Comparison of ENCODE assay signal across 9 cellular contexts in the genomic region with DNA sequence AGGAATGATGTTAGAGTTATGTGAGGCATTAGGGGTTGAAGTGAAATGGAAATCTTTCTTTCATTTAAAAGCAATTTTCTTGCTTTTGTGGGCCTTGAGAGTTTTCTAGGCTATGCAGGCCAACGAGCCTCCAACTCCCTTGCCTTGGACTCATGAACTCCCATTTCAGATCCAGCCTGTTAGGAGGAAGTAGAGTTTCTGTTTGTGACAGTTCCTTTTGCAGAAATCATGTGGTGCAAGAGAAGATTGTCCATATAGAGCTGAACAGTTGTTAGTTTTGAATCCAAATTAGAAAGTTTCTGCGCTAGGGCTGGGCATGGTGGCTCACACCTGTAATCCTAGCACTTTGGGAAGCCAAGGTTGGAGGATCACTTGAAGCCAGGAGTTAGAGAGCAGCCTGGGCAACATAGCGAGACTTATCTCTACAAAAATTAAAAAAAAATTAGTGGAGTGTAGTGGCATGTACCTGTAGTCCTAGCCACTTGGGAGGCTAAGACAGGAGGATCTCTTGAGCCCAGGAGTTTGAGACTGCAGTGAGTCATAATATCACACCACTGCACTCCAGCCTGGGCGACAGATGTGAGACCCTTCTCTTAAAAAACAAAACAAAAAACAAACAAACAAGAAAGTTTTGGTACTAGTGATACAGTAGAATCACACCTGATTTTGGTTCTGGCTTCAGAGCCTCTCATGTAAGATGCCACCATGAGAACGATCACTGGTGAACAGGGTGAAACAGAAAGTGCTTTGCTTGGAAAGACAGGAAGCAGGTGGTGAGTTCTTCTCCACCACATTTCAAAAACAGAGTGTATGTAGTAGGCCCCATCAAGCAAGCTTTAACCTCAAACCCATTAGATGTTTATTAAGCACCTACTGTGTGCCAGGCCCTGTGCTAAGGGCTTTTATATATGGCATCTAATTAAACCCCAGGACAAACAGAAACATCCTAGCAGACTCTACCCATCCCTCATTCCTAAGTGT. TPM values are rescaled to one million over a fixed set of nuclear protein-coding genes. Genes with fewer than 3 reads are reported as not detected.
A peak's percentile ranks its signal among the peaks of the same experiment; 100 is the strongest.
DNase-seq lines count a peak whose midpoint lies in the region; ATAC-seq and TF ChIP-seq lines count a peak whose summit lies in the region.
"Had no signal": no experiment of that assay in that cellular context is flagged by ENCODE, and none has a peak within 500 bp of the region (broad histone marks: within the 10 kb centered on the region; RNA-seq: fewer than 3 reads in every experiment).

No MANE protein-coding gene starts in this region.

- no peak overlapping the region for H3K27ac ChIP-seq in left ventricle myocardium inferior (replicated peaks)
- H3K27ac ChIP-seq in right cardiac atrium (ENCODE audit: low read length), result no peak overlapping the region
- H3K27ac ChIP-seq in body of pancreas, result peak overlapping the region in 1 of 4 donors; percentile 16
- H3K27ac ChIP-seq: VCaP had no signal

- CTCF ChIA-PET in activated CD8-positive, alpha-beta T cell treated with anti-CD3 and anti-CD28 coated beads, Interleukin-2, amount 10 ng/mL, durations not matched to agents 7 days and 5 days (lab: Charles Lee), result no interaction called here

- intact Hi-C loops in left ventricle myocardium inferior (cut with micrococcal nuclease) (no loop called here), right cardiac atrium (cut with DNase I) (no loop called here), body of pancreas (cut with DNase I) (no loop called here)

- TF ChIP-seq POLR2A in body of pancreas (IDR thresholded peaks at IDR 0.05), result no peak

- H3K4me1 ChIP-seq in left ventricle myocardium inferior, result peaks cover 9% of the 10 kb centered on the region
- H3K4me1 ChIP-seq in right cardiac atrium (ENCODE audit: control insufficient read depth, insufficient read depth, low read length), result peaks cover 4% of the 10 kb centered on the region
- no peaks in the 10 kb centered on the region for H3K4me1 ChIP-seq in body of pancreas

- WGBS in right cardiac atrium, result 75% methylated on average over 5 of the region's 5 CpGs
- 74 to 78% methylated on average over 5 of the region's 5 CpGs for WGBS in body of pancreas, 2 donors

- peaks cover 8% of the 10 kb centered on the region for H3K36me3 Mint-ChIP-seq in activated CD8-positive, alpha-beta T cell treated with anti-CD3 and anti-CD28 coated beads, Interleukin-2, amount 10 ng/mL, durations not matched to agents 7 days and 5 days (ENCODE audit: low read depth)

- H3K4me3 ChIP-seq in left ventricle myocardium inferior, result no peak overlapping the region
- H3K4me3 ChIP-seq in right cardiac atrium (ENCODE audit: low read length), result no peak overlapping the region
- H3K4me3 ChIP-seq in body of pancreas, result no peak overlapping the region

- POLR2A ChIA-PET in activated CD8-positive, alpha-beta T cell treated with anti-CD3 and anti-CD28 coated beads, Interleukin-2, amount 10 ng/mL, durations not matched to agents 7 days and 5 days (lab: Charles Lee), result interaction anchor here (0.6 to 0.8 kb wide), 2 partner anchors 11 to 49 kb away, joined by 3 read pairs; no protein-coding TSS in a partner anchor

- H3K4me1 Mint-ChIP-seq in activated CD8-positive, alpha-beta T cell treated with anti-CD3 and anti-CD28 coated beads, Interleukin-2, amount 10 ng/mL, durations not matched to agents 7 days and 5 days (ENCODE audit: low read depth), result peaks cover 50% of the 10 kb centered on the region

- H3K27me3 ChIP-seq in left ventricle myocardium inferior (ENCODE audit: low read depth) (no peaks in the 10 kb centered on the region), right cardiac atrium (ENCODE audit: control insufficient read depth, insufficient read depth) (no peaks in the 10 kb centered on the region), body of pancreas (no peaks in the 10 kb centered on the region)

- no peak for TF ChIP-seq CTCF in left ventricle myocardium inferior (IDR thresholded peaks at IDR 0.05; ENCODE audit: borderline replicate concordance)
- TF ChIP-seq CTCF in body of pancreas (IDR thresholded peaks at IDR 0.05), result no peak

- H3K36me3 ChIP-seq in left ventricle myocardium inferior, result no peaks in the 10 kb centered on the region
- H3K36me3 ChIP-seq in body of pancreas (replicated peaks in 1 of 2; ENCODE audit: insufficient read depth in 1 of 2, low read depth in 2 of 2), result no peaks in the 10 kb centered on the region

- H3K4me3 Mint-ChIP-seq in activated CD8-positive, alpha-beta T cell treated with anti-CD3 and anti-CD28 coated beads, Interleukin-2, amount 10 ng/mL, durations not matched to agents 7 days and 5 days, result peak overlapping the region; percentile 40

- H3K9me3 ChIP-seq in left ventricle myocardium inferior (replicated peaks), result peaks cover 12% of the 10 kb centered on the region
- no peaks in the 10 kb centered on the region for H3K9me3 ChIP-seq in right cardiac atrium (ENCODE audit: control insufficient read depth, low read length)
- no peaks in the 10 kb centered on the region for H3K9me3 ChIP-seq in body of pancreas

- no peaks in the 10 kb centered on the region for H3K27me3 Mint-ChIP-seq in activated CD8-positive, alpha-beta T cell treated with anti-CD3 and anti-CD28 coated beads, Interleukin-2, amount 10 ng/mL, durations not matched to agents 7 days and 5 days (ENCODE audit: low read depth)

- peak; percentile 92 for ATAC-seq in HG03175 (IDR thresholded peaks at IDR 0.05; ENCODE audit: unreplicated experiment)
- peak; percentile 93 for ATAC-seq in activated CD8-positive, alpha-beta T cell treated with anti-CD3 and anti-CD28 coated beads, Interleukin-2, amount 10 ng/mL, durations not matched to agents 7 days and 5 days
- ATAC-seq in right cardiac atrium, result no peak
- ATAC-seq in body of pancreas, result no peak

- DNase-seq in Ammon's horn (ENCODE audit: low spot score), result peak; percentile 56
- DNase-seq in GM19240 (ENCODE audit: insufficient read length, low spot score), result peak; percentile 38
- peak; percentile 71 for DNase-seq in activated CD8-positive, alpha-beta T cell treated with anti-CD3 and anti-CD28 coated beads, Interleukin-2, amount 10 ng/mL, durations not matched to agents 7 days and 5 days
- no peak for DNase-seq in NCI-H1105 treated with DMSO at 0.1 percent for 48 hours (lab: John Stamatoyannopoulos, UW)
- DNase-seq in left ventricle myocardium inferior, result no peak
- DNase-seq in right cardiac atrium, result no peak
- no peak for DNase-seq in body of pancreas

- no peaks in the 10 kb centered on the region for H3K9me3 Mint-ChIP-seq in activated CD8-positive, alpha-beta T cell treated with anti-CD3 and anti-CD28 coated beads, Interleukin-2, amount 10 ng/mL, durations not matched to agents 7 days and 5 days (ENCODE audit: insufficient read depth)

- H3K27ac Mint-ChIP-seq in activated CD8-positive, alpha-beta T cell treated with anti-CD3 and anti-CD28 coated beads, Interleukin-2, amount 10 ng/mL, durations not matched to agents 7 days and 5 days, result peak overlapping the region; percentile 89

RNA-seq across cellular contexts. Expression of a gene that starts 47.5 kb away (rescaled TPM):
- 10 to 100 TPM; 74.7 to 76.9 TPM for total RNA-seq in activated CD8-positive, alpha-beta T cell treated with anti-CD3 and anti-CD28 coated beads, Interleukin-2, amount 10 ng/mL, durations not matched to agents 7 days and 5 days
- total RNA-seq in left ventricle myocardium inferior (55.0 TPM), right cardiac atrium (10 to 100 TPM; 68.8 to 73.5 (median 69.8) TPM), body of pancreas (10 to 100 TPM; 65.9 to 72.6 TPM)
- 15.6 TPM for polyA plus RNA-seq in right cardiac atrium

Comparison
In these comparisons a context has a peak if more than half of its experiments do, and no peak if none do; other contexts are left out.
1. DNase-seq: peak in Ammon's horn (single experiment), GM19240 (single experiment) and activated CD8-positive, alpha-beta T cell treated with anti-CD3 and anti-CD28 coated beads, Interleukin-2, amount 10 ng/mL, durations not matched to agents 7 days and 5 days (single experiment); none in NCI-H1105 treated with DMSO at 0.1 percent for 48 hours (single experiment), left ventricle myocardium inferior (single experiment), right cardiac atrium (0 of 3) and body of pancreas (0 of 4).
2. ATAC-seq: peak in HG03175 (single experiment) and activated CD8-positive, alpha-beta T cell treated with anti-CD3 and anti-CD28 coated beads, Interleukin-2, amount 10 ng/mL, durations not matched to agents 7 days and 5 days (single experiment); none in right cardiac atrium (0 of 2) and body of pancreas (single experiment).